29 cellular contexts compared by ENCODE assay signal in the genomic region with DNA sequence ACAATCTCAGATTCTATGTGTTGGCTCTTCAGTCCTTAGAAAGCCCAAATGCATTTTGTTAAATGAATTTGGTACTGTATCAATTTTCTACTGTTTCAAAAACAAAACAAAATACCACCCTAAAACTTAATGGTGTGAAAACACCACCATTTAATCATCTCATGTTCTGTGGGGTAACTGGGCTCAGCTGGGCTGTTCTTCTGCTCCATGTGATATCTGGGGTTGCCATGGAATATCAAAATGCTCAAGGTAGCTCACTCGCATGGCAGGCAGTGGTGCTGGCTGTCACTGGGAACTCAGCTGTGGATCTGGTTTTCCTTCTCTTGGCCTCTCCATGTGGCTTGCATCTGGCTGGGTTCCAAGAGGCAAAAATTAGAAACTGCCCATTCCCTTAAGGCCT.
"Had no signal": no experiment of that assay in that cellular context is flagged by ENCODE, and none has a peak within 500 bp of the region (broad histone marks: within the 10 kb centered on the region; RNA-seq: fewer than 3 reads in every experiment).

No MANE protein-coding gene starts in this region.

- H3K4me3 Mint-ChIP-seq: stimulated activated effector memory CD8-positive, alpha-beta T cell treated with anti-CD3 and anti-CD28 coated beads, Interleukin-12 subunit alpha, Interleukin-12 subunit beta, amount 100 ng/mL, for 72 hours; stimulated activated memory B cell treated with anti-CD40 and anti-IgM and Interleukin-4, amounts not matched to agents 10 μg/mL and 1 μg/mL and 100 μg/mL, for 72 hours; stimulated activated naive B cell treated with anti-CD40 and anti-IgM and Interleukin-4, amounts not matched to agents 10 μg/mL and 1 μg/mL and 100 μg/mL, for 72 hours; stimulated activated naive CD8-positive, alpha-beta T cell treated with anti-CD3 and anti-CD28 coated beads, Interleukin-15, amount 100 ng/mL, for 72 hours; stimulated activated naive CD8-positive, alpha-beta T cell treated with anti-CD3 and anti-CD28 coated beads, Interleukin-15, Interleukin-2, amounts not matched to agents 100 ng/mL and 50 ng/mL, for 24 hours; type B pancreatic cell had no signal

- H3K4me1 Mint-ChIP-seq: stimulated activated effector memory CD8-positive, alpha-beta T cell treated with anti-CD3 and anti-CD28 coated beads, Interleukin-12 subunit alpha, Interleukin-12 subunit beta, amount 100 ng/mL, for 72 hours; stimulated activated memory B cell treated with anti-CD40 and anti-IgM and Interleukin-4, amounts not matched to agents 10 μg/mL and 1 μg/mL and 100 μg/mL, for 72 hours; stimulated activated naive B cell treated with anti-CD40 and anti-IgM and Interleukin-4, amounts not matched to agents 10 μg/mL and 1 μg/mL and 100 μg/mL, for 72 hours; stimulated activated naive CD8-positive, alpha-beta T cell treated with anti-CD3 and anti-CD28 coated beads, Interleukin-15, amount 100 ng/mL, for 72 hours had no signal

- H3K27ac Mint-ChIP-seq: stimulated activated effector memory CD8-positive, alpha-beta T cell treated with anti-CD3 and anti-CD28 coated beads, Interleukin-12 subunit alpha, Interleukin-12 subunit beta, amount 100 ng/mL, for 72 hours; stimulated activated memory B cell treated with anti-CD40 and anti-IgM and Interleukin-4, amounts not matched to agents 10 μg/mL and 1 μg/mL and 100 μg/mL, for 72 hours; stimulated activated naive B cell treated with anti-CD40 and anti-IgM and Interleukin-4, amounts not matched to agents 10 μg/mL and 1 μg/mL and 100 μg/mL, for 72 hours; stimulated activated naive CD8-positive, alpha-beta T cell treated with anti-CD3 and anti-CD28 coated beads, Interleukin-15, amount 100 ng/mL, for 72 hours; stimulated activated naive CD8-positive, alpha-beta T cell treated with anti-CD3 and anti-CD28 coated beads, Interleukin-15, Interleukin-2, amounts not matched to agents 100 ng/mL and 50 ng/mL, for 24 hours; type B pancreatic cell had no signal

- ATAC-seq: stimulated activated effector memory CD8-positive, alpha-beta T cell treated with anti-CD3 and anti-CD28 coated beads, Interleukin-12 subunit alpha, Interleukin-12 subunit beta, amount 100 ng/mL, for 72 hours; stimulated activated memory B cell treated with anti-CD40 and anti-IgM and Interleukin-4, amounts not matched to agents 10 μg/mL and 1 μg/mL and 100 μg/mL, for 72 hours; stimulated activated naive B cell treated with anti-CD40 and anti-IgM and Interleukin-4, amounts not matched to agents 10 μg/mL and 1 μg/mL and 100 μg/mL, for 72 hours; stimulated activated naive CD8-positive, alpha-beta T cell treated with anti-CD3 and anti-CD28 coated beads, Interleukin-15, amount 100 ng/mL, for 72 hours; stimulated activated naive CD8-positive, alpha-beta T cell treated with anti-CD3 and anti-CD28 coated beads, Interleukin-15, Interleukin-2, amounts not matched to agents 100 U/mL and 50 U/mL, for 24 hours had no signal

- H3K27me3 ChIP-seq: stomach, suprapubic skin, testis, thyroid gland, tibial artery, tibial nerve, transverse colon, upper lobe of left lung, upper lobe of right lung, uterus, vagina had no signal

- H3K4me1 ChIP-seq: stomach, suprapubic skin, testis, thyroid gland, tibial artery, tibial nerve, transverse colon, upper lobe of left lung, upper lobe of right lung, uterus, vagina had no signal

- H3K9me3 Mint-ChIP-seq: type B pancreatic cell had no signal

- H3K27me3 Mint-ChIP-seq: stimulated activated memory B cell treated with anti-CD40 and anti-IgM and Interleukin-4, amounts not matched to agents 10 μg/mL and 1 μg/mL and 100 μg/mL, for 72 hours; stimulated activated naive B cell treated with anti-CD40 and anti-IgM and Interleukin-4, amounts not matched to agents 10 μg/mL and 1 μg/mL and 100 μg/mL, for 72 hours; stimulated activated naive CD8-positive, alpha-beta T cell treated with anti-CD3 and anti-CD28 coated beads, Interleukin-15, amount 100 ng/mL, for 72 hours; stimulated activated naive CD8-positive, alpha-beta T cell treated with anti-CD3 and anti-CD28 coated beads, Interleukin-15, Interleukin-2, amounts not matched to agents 100 ng/mL and 50 ng/mL, for 24 hours had no signal

- FAIRE-seq: urothelium cell line had no signal

- H3K36me3 Mint-ChIP-seq: stimulated activated effector memory CD8-positive, alpha-beta T cell treated with anti-CD3 and anti-CD28 coated beads, Interleukin-12 subunit alpha, Interleukin-12 subunit beta, amount 100 ng/mL, for 72 hours; stimulated activated memory B cell treated with anti-CD40 and anti-IgM and Interleukin-4, amounts not matched to agents 10 μg/mL and 1 μg/mL and 100 μg/mL, for 72 hours; stimulated activated naive B cell treated with anti-CD40 and anti-IgM and Interleukin-4, amounts not matched to agents 10 μg/mL and 1 μg/mL and 100 μg/mL, for 72 hours; type B pancreatic cell had no signal

- DNase-seq: stimulated activated CD4-positive, alpha-beta T cell treated with anti-CD3 and anti-CD28 coated beads, Interleukin-2, amount 100 ng/mL, for 48 hours; stimulated activated CD4-positive, alpha-beta T cell treated with anti-CD3 and anti-CD28 coated beads, Interleukin-4, amount 100 ng/mL, for 1 hour; stimulated activated CD4-positive, alpha-beta T cell treated with anti-CD3 and anti-CD28 coated beads, Interleukin-4, amount 100 ng/mL, for 24 hours; stimulated activated CD4-positive, alpha-beta T cell treated with anti-CD3 and anti-CD28 coated beads, Interleukin-4, amount 100 ng/mL, for 4 hours; stimulated activated CD8-positive, alpha-beta memory T cell treated with anti-CD3 and anti-CD28 coated beads, Interleukin-4, amount 100 ng/mL, for 48 hours; stimulated activated naive B cell treated with anti-CD40 and anti-IgM and Interleukin-4, amounts not matched to agents 10 μg/mL and 1 μg/mL and 100 μg/mL, for 72 hours; stimulated activated naive CD4-positive, alpha-beta T cell; stimulated activated naive CD4-positive, alpha-beta T cell treated with Interleukin-2 at 50 U/mL for 16 hours; stimulated activated naive CD8-positive, alpha-beta T cell treated with anti-CD3 and anti-CD28 coated beads, Interleukin-15, amount 100 ng/mL, for 72 hours; stimulated activated naive CD8-positive, alpha-beta T cell treated with anti-CD3 and anti-CD28 coated beads, Interleukin-15, Interleukin-2, amounts not matched to agents 100 U/mL and 50 U/mL, for 24 hours; stomach; substantia nigra; testis; thyroid gland; tibial artery; transverse colon; trophoblast cell; upper lobe of left lung; upper lobe of right lung; uterus had no signal

- H3K9me3 ChIP-seq: suprapubic skin, testis, thyroid gland, transverse colon, upper lobe of right lung, uterus had no signal

- H3K36me3 ChIP-seq: suprapubic skin, thoracic aorta, thyroid gland, transverse colon, upper lobe of left lung, upper lobe of right lung, uterus, vagina had no signal

- H3K27ac ChIP-seq: stomach, suprapubic skin, testis, thoracic aorta, thyroid gland, tibial artery, tibial nerve, transverse colon, upper lobe of left lung, upper lobe of right lung, uterus, vagina had no signal

- H3K4me3 ChIP-seq: stomach, suprapubic skin, testis, thoracic aorta, thyroid gland, tibial artery, tibial nerve, transverse colon, upper lobe of left lung, upper lobe of right lung, uterus, vagina had no signal
